1 cellular context compared by ENCODE assay signal in the genomic region with DNA sequence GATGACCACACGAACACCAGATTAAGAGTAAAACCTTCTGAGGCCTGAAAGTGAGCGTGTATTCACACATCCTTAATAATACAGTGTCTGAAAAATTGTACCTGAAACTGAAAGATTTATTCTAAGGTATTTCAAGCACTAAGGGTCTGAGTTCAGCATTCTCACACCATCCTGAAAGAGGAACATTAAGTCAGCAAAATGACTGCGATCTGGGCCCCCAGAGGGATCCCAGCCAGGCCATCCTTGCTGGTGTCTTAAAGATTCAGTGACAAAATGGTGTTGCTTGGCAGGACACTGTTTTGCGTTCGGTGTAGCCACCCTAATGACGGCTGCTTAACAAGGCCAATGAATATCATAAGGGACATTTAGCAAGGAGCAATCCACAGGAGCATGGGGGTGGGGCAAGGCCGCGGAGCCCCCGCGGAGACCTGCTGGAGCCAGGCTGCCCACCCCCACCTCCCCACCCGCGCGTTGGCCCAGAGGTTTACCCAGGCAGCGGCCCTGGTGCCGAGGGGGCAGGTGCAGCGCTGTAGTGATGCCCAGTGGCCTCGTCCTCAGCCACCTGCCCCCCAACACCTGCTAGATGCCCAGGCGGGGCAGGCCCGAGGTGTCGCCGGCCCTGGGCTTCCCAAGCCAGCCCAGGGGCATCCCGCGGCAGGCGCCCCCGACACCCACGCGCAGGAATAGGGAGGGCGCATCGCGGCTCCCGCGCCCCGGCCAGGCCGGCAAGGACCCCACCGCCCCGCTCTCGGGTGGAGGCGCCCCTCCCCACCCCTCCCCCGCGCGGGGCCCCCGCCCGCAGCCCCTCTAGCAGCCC.
TF ChIP-seq lines count a peak whose summit lies in the region.

No MANE protein-coding gene starts in this region.

TF ChIP-seq in endothelial cell of umbilical vein, 7 proteins besides CTCF, POLR2A, EP300 and RAD21 (continued from another document):
- TF ChIP-seq, protein P1, sequence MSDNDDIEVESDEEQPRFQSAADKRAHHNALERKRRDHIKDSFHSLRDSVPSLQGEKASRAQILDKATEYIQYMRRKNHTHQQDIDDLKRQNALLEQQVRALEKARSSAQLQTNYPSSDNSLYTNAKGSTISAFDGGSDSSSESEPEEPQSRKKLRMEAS (IDR thresholded peaks at IDR 0.05; ENCODE audit: insufficient read depth, insufficient read length) = no peak
- no peak for TF ChIP-seq POLR2AphosphoS5 (IDR thresholded peaks at IDR 0.05; ENCODE audit: insufficient read depth, low read depth, low read length)
